Comparison of ENCODE assay signal across 8 cellular contexts in the genomic region with DNA sequence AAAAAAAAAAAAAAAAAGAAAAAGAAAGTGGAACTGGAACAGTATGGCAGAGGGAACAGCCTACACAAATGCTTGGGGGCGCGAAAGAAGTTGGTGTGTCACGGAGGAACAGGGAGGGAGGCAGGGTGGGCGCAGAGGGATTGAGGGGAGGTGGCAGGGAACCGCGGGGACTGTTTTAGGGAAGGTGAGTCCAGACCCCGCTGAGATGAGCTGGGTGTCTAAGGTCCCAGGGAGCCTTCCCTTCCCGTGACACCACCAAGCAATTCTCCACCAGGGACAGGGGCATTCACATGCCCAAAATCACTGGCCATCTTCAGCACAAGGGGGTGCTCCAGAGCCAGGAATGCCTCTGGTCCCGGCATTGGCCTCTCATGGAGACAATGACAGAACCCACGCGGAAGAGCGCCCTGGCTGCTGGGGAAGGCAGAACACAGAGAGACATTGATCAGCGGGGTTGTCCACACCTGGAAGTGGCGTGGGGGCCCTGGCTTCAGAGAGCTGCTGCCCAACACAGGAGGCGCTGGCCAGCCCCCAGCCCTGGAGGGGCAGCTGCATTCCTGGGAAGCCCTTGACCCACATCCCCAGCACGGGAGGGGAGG. TPM values are rescaled to one million over a fixed set of nuclear protein-coding genes. Genes with fewer than 3 reads are reported as not detected.
DNase-seq lines count a peak whose midpoint lies in the region; ATAC-seq, FAIRE-seq and TF ChIP-seq lines count a peak whose summit lies in the region.

No MANE protein-coding gene starts in this region.

- intact Hi-C loops in pancreas (cut with DNase I): loop anchor here in 2 of 3 donors (5.0 kb wide), 3 partner anchors 38 to 117 kb away; a partner anchor contains a TSS

- 56 to 59% methylated on average over 16 of the region's 16 CpGs for WGBS in pancreas, 2 donors

- H3K36me3 ChIP-seq in pancreas: peaks cover 0 to 13% (median 5%) of the 10 kb centered on the region in 3 donors

- H3K27me3 ChIP-seq in pancreas: no peaks in the 10 kb centered on the region

- H3K4me3 ChIP-seq in AG09309 (ENCODE audit: control insufficient read depth, low read depth, low read length) (no peak overlapping the region), pancreas (no peak overlapping the region)

- ATAC-seq in pancreas (peak in 3 of 4 donors; percentile 24 to 53 (median 29)), HG02970 (IDR thresholded peaks at IDR 0.05; ENCODE audit: low FRiP score, unreplicated experiment) (no peak)

- TF ChIP-seq CTCF in AG09309 (IDR thresholded peaks at IDR 0.05; ENCODE audit: control insufficient read depth, insufficient read depth, low read depth, low read length, missing control alignments): peak; percentile 58
- TF ChIP-seq CTCF in GM10248 (IDR thresholded peaks at IDR 0.05; ENCODE audit: control extremely low read depth, extremely low read depth, low read depth, missing control alignments): peak; percentile 51
- peak in 2 of 4 donors; percentile 16 to 28 for TF ChIP-seq CTCF in pancreas (IDR thresholded peaks at IDR 0.05)

- CTCF ChIA-PET in GM10248 (lab: Yijun Ruan, JAX): interaction anchor here (0.6 to 6.2 kb wide), 11 partner anchors 10 to 120 kb away, joined by 3 to 37 read pairs (median 7); a partner anchor contains a TSS

- FAIRE-seq in pancreas (lab: Jason Lieb, UNC): no peak

- no peaks in the 10 kb centered on the region for H3K9me3 ChIP-seq in pancreas

- H3K27ac ChIP-seq in pancreas: no peak overlapping the region

- H3K4me1 ChIP-seq in pancreas: peaks cover 8 to 18% (median 12%) of the 10 kb centered on the region in 3 donors

- no peak for DNase-seq in AG09309 (ENCODE audit: low read depth)
- no peak for DNase-seq in GM10248 (ENCODE audit: extremely low spot score)
- peak; percentile 73 for DNase-seq in NCI-H2196 (lab: John Stamatoyannopoulos, UW; ENCODE audit: unreplicated experiment)
- DNase-seq in activated naive CD4-positive, alpha-beta T cell treated with anti-CD3 and anti-CD28 coated beads, Interleukin-2, amount 50 U/mL, for 16 hours: peak; percentile 38
- DNase-seq in germinal center (ENCODE audit: low spot score): peak; percentile 28
- peak in 4 of 6 donors; percentile 50 to 67 (median 62) for DNase-seq in pancreas
- no peak for DNase-seq in activated CD4-positive, CD25-positive, alpha-beta regulatory T cell treated with anti-CD3 and anti-CD28 coated beads, Interleukin-2, amount 50 U/mL, for 72 hours

- POLR2A ChIA-PET in GM10248 (lab: Yijun Ruan, JAX): interaction anchor here (0.6 to 1.2 kb wide), 8 partner anchors 12 to 346 kb away, joined by 3 to 5 read pairs (median 4); no protein-coding TSS in a partner anchor

RNA-seq across cellular contexts. Expression of a gene that starts 6.9 kb away (rescaled TPM):
- total RNA-seq in pancreas: under 1 TPM in 4 of 6 donors, not detected in 2; 0.13 to 0.81 (median 0.35) TPM
- polyA plus RNA-seq in pancreas: under 1 TPM; 0.04 to 0.07 TPM

RNA-seq across cellular contexts. Expression of a gene that starts 18.8 kb away (rescaled TPM):
- 1 to 10 TPM in 1 of 6 donors, under 1 TPM in 3, not detected in 2; 0.29 to 1.1 (median 0.80) TPM for total RNA-seq in pancreas
- polyA plus RNA-seq in pancreas: 1 to 10 TPM; 3.2 to 4.0 TPM

RNA-seq across cellular contexts. Expression of a gene that starts 25.9 kb away (rescaled TPM):
- 1 to 10 TPM; 1.4 to 4.1 (median 1.7) TPM for total RNA-seq in pancreas
- polyA plus RNA-seq in pancreas: 1 to 10 TPM; 8.9 to 9.5 TPM

RNA-seq across cellular contexts. Expression of a gene that starts 32.9 kb away (rescaled TPM):
- total RNA-seq in pancreas: 1 to 10 TPM in 1 of 6 donors, under 1 TPM in 1, not detected in 4; 0.16 to 1.5 TPM
- under 1 TPM in 1 of 2 donors, not detected in 1; 0.05 TPM for polyA plus RNA-seq in pancreas

RNA-seq across cellular contexts. Expression of a gene that starts 38.4 kb away (rescaled TPM):
- 10 to 100 TPM; 25.0 to 36.1 (median 29.6) TPM for total RNA-seq in pancreas
- 10 to 100 TPM; 39.2 to 64.0 TPM for polyA plus RNA-seq in pancreas

Comparison
In these comparisons a context has a peak if more than half of its experiments do, and no peak if none do; other contexts are left out.
1. DNase-seq: peak in NCI-H2196 (single experiment), activated naive CD4-positive, alpha-beta T cell treated with anti-CD3 and anti-CD28 coated beads, Interleukin-2, amount 50 U/mL, for 16 hours (single experiment), germinal center (single experiment) and pancreas (4 of 6); none in AG09309 (single experiment), GM10248 (single experiment) and activated CD4-positive, CD25-positive, alpha-beta regulatory T cell treated with anti-CD3 and anti-CD28 coated beads, Interleukin-2, amount 50 U/mL, for 72 hours (single experiment).